Comparison of ENCODE assay signal across 15 cellular contexts in genomic region chr2:187546762-187547333, GRCh38. TPM values are rescaled to one million over a fixed set of nuclear protein-coding genes. Genes with fewer than 3 reads are reported as not detected.
DNase-seq lines count a peak whose midpoint lies in the region; ATAC-seq, FAIRE-seq and TF ChIP-seq lines count a peak whose summit lies in the region.
"Had no signal": no experiment of that assay in that cellular context is flagged by ENCODE, and none has a peak within 500 bp of the region (broad histone marks: within the 10 kb centered on the region; RNA-seq: fewer than 3 reads in every experiment).

No MANE protein-coding gene starts in this region.

- POLR2A ChIA-PET in endothelial cell of umbilical vein (lab: Charles Lee), result interaction anchor here (1.0 to 1.1 kb wide), 3 partner anchors 8 to 29 kb away, joined by 3 read pairs; partner anchors contain the start of gene TFPI

- H3K36me3 Mint-ChIP-seq in osteocyte (ENCODE audit: unreplicated experiment), result peaks cover 35% of the 10 kb centered on the region
- H3K36me3 Mint-ChIP-seq: natural killer cell had no signal

- peaks cover 62% of the 10 kb centered on the region for H3K79me2 ChIP-seq in endothelial cell of umbilical vein (ENCODE audit: control insufficient read depth, insufficient read depth, low read length)

- DNase-seq in right atrium auricular region (ENCODE audit: low spot score), result no peak
- no peak for DNase-seq in cardiac septum (ENCODE audit: low spot score)
- no peak for DNase-seq in endothelial cell of umbilical vein (ENCODE audit: low read depth, low spot score)
- no peak for DNase-seq in osteocyte (ENCODE audit: extremely low spot score, unreplicated experiment)
- DNase-seq in DMS79 (lab: John Stamatoyannopoulos, UW), result no peak
- no peak for DNase-seq in activated CD8-positive, alpha-beta memory T cell treated with anti-CD3 and anti-CD28 coated beads for 24 hours
- DNase-seq: activated CD4-positive, alpha-beta T cell treated with anti-CD3 and anti-CD28 coated beads, Interleukin-2, amount 50 U/mL, for 48 hours; kidney; natural killer cell; NCI-H1105 treated with DMSO at 0.1 percent for 48 hours had no signal

- no peaks in the 10 kb centered on the region for H4K20me1 ChIP-seq in endothelial cell of umbilical vein (replicated peaks; ENCODE audit: control insufficient read depth, extremely low read depth, insufficient read depth, low read length)

- no peak overlapping the region for H2AFZ ChIP-seq in endothelial cell of umbilical vein (ENCODE audit: low read depth, low read length)

- no peaks in the 10 kb centered on the region for H3K27me3 Mint-ChIP-seq in osteocyte (ENCODE audit: unreplicated experiment)

- H3K4me2 ChIP-seq in endothelial cell of umbilical vein (ENCODE audit: insufficient read depth, low read length), result peak overlapping the region; percentile 86

- CTCF ChIA-PET in endothelial cell of umbilical vein (lab: Charles Lee), result interaction anchor here (0.7 to 7.5 kb wide), 9 partner anchors 8 to 836 kb away, joined by 3 to 71 read pairs (median 10); partner anchors contain the start of gene TFPI

- H3K9me1 ChIP-seq in endothelial cell of umbilical vein (replicated peaks; ENCODE audit: control insufficient read depth, extremely low read depth, insufficient read depth, low read length), result no peaks in the 10 kb centered on the region

- H3K27ac Mint-ChIP-seq in osteocyte (ENCODE audit: unreplicated experiment), result peak overlapping the region; percentile 90
- H3K27ac Mint-ChIP-seq: activated T-helper 17 cell treated with anti-CD3 and anti-CD28 coated beads, Interleukin-2, amount 50 U/mL, for 72 hours; natural killer cell; stimulated activated naive CD8-positive, alpha-beta T cell treated with anti-CD3 and anti-CD28 coated beads, Interleukin-15, Interleukin-2, amounts not matched to agents 100 ng/mL and 50 ng/mL, for 24 hours had no signal

- BruUV-seq in endothelial cell of umbilical vein (replicated peaks; lab: Mats Ljungman, UMichigan), result TSS peak; percentile 1

- H3K4me1 Mint-ChIP-seq in osteocyte (ENCODE audit: unreplicated experiment), result peaks cover 94% of the 10 kb centered on the region
- H3K4me1 Mint-ChIP-seq: activated T-helper 17 cell treated with anti-CD3 and anti-CD28 coated beads, Interleukin-2, amount 50 U/mL, for 72 hours; natural killer cell had no signal

- no peak for TF ChIP-seq POLR2A in endothelial cell of umbilical vein (IDR thresholded peaks at IDR 0.05; ENCODE audit: low read depth, low read length)

- H3K4me1 ChIP-seq in right atrium auricular region (peaks cover 0 to 30% of the 10 kb centered on the region in 2 donors), endothelial cell of umbilical vein (ENCODE audit: control insufficient read depth, extremely low read depth, insufficient read depth, low read length) (peaks cover 98% of the 10 kb centered on the region)

- intact Hi-C loops in cardiac septum (cut with DNase I), result no loop called here
- intact Hi-C loops in endothelial cell of umbilical vein (cut with micrococcal nuclease), result loop anchor here (5.0 kb wide), 1 partner anchor 245 kb away; no protein-coding TSS in a partner anchor

- no peak for TF ChIP-seq CTCF in right atrium auricular region (IDR thresholded peaks at IDR 0.05)
- TF ChIP-seq CTCF in endothelial cell of umbilical vein (IDR thresholded peaks at IDR 0.05; ENCODE audit: extremely low read depth in 1 of 2, insufficient read depth in 1 of 2, low read depth in 1 of 2, low read length in 2 of 2), result no peak
- no peak for TF ChIP-seq CTCF in osteocyte (IDR thresholded peaks at IDR 0.05)

- FAIRE-seq in endothelial cell of umbilical vein (lab: Jason Lieb, UNC), result no peak

- H3K36me3 ChIP-seq in right atrium auricular region, result no peaks in the 10 kb centered on the region
- H3K36me3 ChIP-seq in endothelial cell of umbilical vein (ENCODE audit: control insufficient read depth in 2 of 2, extremely low read depth in 1 of 2, insufficient read depth in 2 of 2, low read length in 2 of 2), result peaks cover 1 to 13% of the 10 kb centered on the region in 2 experiments

- H3K4me3 ChIP-seq in right atrium auricular region (no peak overlapping the region), endothelial cell of umbilical vein (replicated peaks in 1 of 3; ENCODE audit: insufficient read depth in 1 of 3, low read depth in 1 of 3, low read length in 3 of 3) (peak overlapping the region in 2 of 3 experiments; percentile 1 to 22)

- no peaks in the 10 kb centered on the region for H3K27me3 ChIP-seq in right atrium auricular region
- H3K27me3 ChIP-seq in endothelial cell of umbilical vein (ENCODE audit: control insufficient read depth in 2 of 2, insufficient read depth in 2 of 2, low read length in 2 of 2), result no peaks in the 10 kb centered on the region

- H3K9me3 ChIP-seq in right atrium auricular region (no peaks in the 10 kb centered on the region), endothelial cell of umbilical vein (replicated peaks; ENCODE audit: control insufficient read depth, insufficient read depth, low read length) (no peaks in the 10 kb centered on the region)
- H3K9me3 ChIP-seq: Caco-2 had no signal

- dilution Hi-C loops in endothelial cell of umbilical vein (cut with MboI; ENCODE audit: extremely low pct_ligation_motif_present, low sequenced_read_pairs), result no loop called here

- H3K4me3 Mint-ChIP-seq in osteocyte (ENCODE audit: unreplicated experiment), result peak overlapping the region; percentile 56
- H3K4me3 Mint-ChIP-seq: activated T-helper 17 cell treated with anti-CD3 and anti-CD28 coated beads, Interleukin-2, amount 50 U/mL, for 72 hours; natural killer cell; stimulated activated naive CD8-positive, alpha-beta T cell treated with anti-CD3 and anti-CD28 coated beads, Interleukin-15, Interleukin-2, amounts not matched to agents 100 ng/mL and 50 ng/mL, for 24 hours had no signal

- H3K9ac ChIP-seq in endothelial cell of umbilical vein (replicated peaks; ENCODE audit: extremely low read depth, insufficient read depth, low read length), result peak overlapping the region; percentile 73

- ATAC-seq in HG03139 (IDR thresholded peaks at IDR 0.05; ENCODE audit: unreplicated experiment) (no peak), GM19467 (IDR thresholded peaks at IDR 0.05; ENCODE audit: unreplicated experiment) (no peak)
- ATAC-seq: activated T-helper 17 cell treated with anti-CD3 and anti-CD28 coated beads, Interleukin-2, amount 50 U/mL, for 72 hours had no signal

- H3K27ac ChIP-seq in right atrium auricular region (peak overlapping the region; percentile 50 to 66), endothelial cell of umbilical vein (ENCODE audit: insufficient read depth, low read depth, low read length) (peak overlapping the region; percentile 61)

- H3K9me3 Mint-ChIP-seq in osteocyte (ENCODE audit: unreplicated experiment), result no peaks in the 10 kb centered on the region
- H3K9me3 Mint-ChIP-seq: activated T-helper 17 cell treated with anti-CD3 and anti-CD28 coated beads, Interleukin-2, amount 50 U/mL, for 72 hours; stimulated activated naive CD8-positive, alpha-beta T cell treated with anti-CD3 and anti-CD28 coated beads, Interleukin-15, Interleukin-2, amounts not matched to agents 100 ng/mL and 50 ng/mL, for 24 hours had no signal

TF ChIP-seq in endothelial cell of umbilical vein, 7 proteins besides CTCF, POLR2A, EP300 and RAD21:
- TF ChIP-seq JUN (IDR thresholded peaks at IDR 0.05; ENCODE audit: borderline replicate concordance, insufficient read depth, insufficient read length, low read depth), result no peak
- TF ChIP-seq MYC (IDR thresholded peaks at IDR 0.05; ENCODE audit: low read depth, low read length), result no peak
- TF ChIP-seq POLR2AphosphoS5 (IDR thresholded peaks at IDR 0.05; ENCODE audit: insufficient read depth, low read depth, low read length), result no peak
- no peak for TF ChIP-seq EZH2 (IDR thresholded peaks at IDR 0.05; ENCODE audit: borderline replicate concordance, low read depth, low read length, severe bottlenecking)
- no peak for TF ChIP-seq FOS (IDR thresholded peaks at IDR 0.05; ENCODE audit: borderline replicate concordance, insufficient read depth, low read length)
TF ChIP-seq in endothelial cell of umbilical vein: peak in this region for 0.

RNA-seq across cellular contexts. Expression of gene TFPI, which starts 7.4 kb away (rescaled TPM):
- 10 to 100 TPM; 43.6 to 58.2 TPM for total RNA-seq in right atrium auricular region
- 22.3 TPM for total RNA-seq in cardiac septum
- 266 and 286 TPM in 2 replicates for total RNA-seq in endothelial cell of umbilical vein
- 138 and 177 TPM in 2 replicates for polyA plus RNA-seq in endothelial cell of umbilical vein
- 185 and 186 TPM in 2 replicates for polyA plus RNA-seq in endothelial cell of umbilical vein (2011; cell fraction: cytosol; rRNA removed)
- 210 and 230 TPM in 2 replicates for polyA plus RNA-seq in endothelial cell of umbilical vein (2011; cell fraction: nucleus; rRNA removed)
- 245 and 277 TPM in 2 replicates for polyA plus RNA-seq in endothelial cell of umbilical vein (2012)
- 332 and 378 TPM in 2 replicates for polyA minus RNA-seq in endothelial cell of umbilical vein
- 21.1 TPM for polyA minus RNA-seq in endothelial cell of umbilical vein (2011; cell fraction: cytosol; rRNA and poly(A)+ RNA removed)
- 645 and 1,049 TPM in 2 replicates for polyA minus RNA-seq in endothelial cell of umbilical vein (2011; cell fraction: nucleus; rRNA and poly(A)+ RNA removed)
- 325 and 334 TPM in 2 replicates for total RNA-seq in osteocyte

Comparison
In these comparisons a context has a peak if more than half of its experiments do, and no peak if none do; other contexts are left out.
1. H3K4me3 ChIP-seq: peak in endothelial cell of umbilical vein (2 of 3); none in right atrium auricular region (0 of 2).